8 cellular contexts compared by ENCODE assay signal in genomic region chr17:36705651-36706436, GRCh38.
DNase-seq lines count a peak whose midpoint lies in the region; ATAC-seq and TF ChIP-seq lines count a peak whose summit lies in the region.

No MANE protein-coding gene starts in this region.

- no peaks in the 10 kb centered on the region for H3K36me3 ChIP-seq in stomach

- H3K4me3 ChIP-seq in astrocyte of the cerebellum (ENCODE audit: low read depth, low read length) (no peak overlapping the region), stomach (no peak overlapping the region)

- H3K27me3 ChIP-seq in stomach, result peaks cover 18 to 53% (median 26%) of the 10 kb centered on the region in 3 donors

- intact Hi-C loops in stomach (cut with DNase I; ENCODE audit: low total_unique reads), result no loop called here

- WGBS in stomach, 5 donors, result 33 to 40% (median 37%) methylated on average over 18 of the region's 18 CpGs

- H3K27ac ChIP-seq in stomach, result no peak overlapping the region

- no peaks in the 10 kb centered on the region for H3K9me3 ChIP-seq in stomach

- peaks cover 0 to 13% (median 4%) of the 10 kb centered on the region in 4 donors for H3K4me1 ChIP-seq in stomach

- in situ Hi-C loops in astrocyte of the cerebellum (cut with HindIII; ENCODE audit: low sequenced_read_pairs), result no loop called here

- TF ChIP-seq POLR2A in stomach (IDR thresholded peaks at IDR 0.05), result no peak

- TF ChIP-seq EP300 in stomach (IDR thresholded peaks at IDR 0.05), result no peak

- ATAC-seq in GM19395 (IDR thresholded peaks at IDR 0.05; ENCODE audit: unreplicated experiment), result no peak

- TF ChIP-seq CTCF in astrocyte of the cerebellum (IDR thresholded peaks at IDR 0.05; ENCODE audit: low read depth, low read length, missing control alignments), result peak; percentile 70
- TF ChIP-seq CTCF in stomach (IDR thresholded peaks at IDR 0.05), result peak in 5 of 7 experiments; percentile 11 to 51 (median 27)

- peak; percentile 62 for DNase-seq in DMS79 treated with DMSO at 0.1 percent for 48 hours (lab: John Stamatoyannopoulos, UW)
- no peak for DNase-seq in DMS79 (lab: John Stamatoyannopoulos, UW)
- DNase-seq in NCI-H1105 treated with DMSO at 0.1 percent for 48 hours (lab: John Stamatoyannopoulos, UW), result peak; percentile 50
- DNase-seq in SW480 (ENCODE audit: low spot score), result peak; percentile 72
- DNase-seq in astrocyte of the cerebellum (ENCODE audit: low read depth), result no peak
- peak; percentile 83 for DNase-seq in left kidney (ENCODE audit: low read depth, low spot score)
- peak; percentile 46 for DNase-seq in stomach

Comparison
In these comparisons a context has a peak if more than half of its experiments do, and no peak if none do; other contexts are left out.
1. DNase-seq: peak in DMS79 treated with DMSO at 0.1 percent for 48 hours (single experiment), NCI-H1105 treated with DMSO at 0.1 percent for 48 hours (single experiment), SW480 (single experiment), left kidney (single experiment) and stomach (single experiment); none in DMS79 (single experiment) and astrocyte of the cerebellum (single experiment).